In genomic region chr1:184739070-184739469, GRCh38 we compare ENCODE assay signal across 21 cellular contexts. TPM values are rescaled to one million over a fixed set of nuclear protein-coding genes. Genes with fewer than 3 reads are reported as not detected.
DNase-seq lines count a peak whose midpoint lies in the region; ATAC-seq and FAIRE-seq lines count a peak whose summit lies in the region.
"Had no signal": no experiment of that assay in that cellular context is flagged by ENCODE, and none has a peak within 500 bp of the region (broad histone marks: within the 10 kb centered on the region; RNA-seq: fewer than 3 reads in every experiment).

No MANE protein-coding gene starts in this region.

- no peaks in the 10 kb centered on the region for H3K27me3 ChIP-seq in small intestine (ENCODE audit: control insufficient read depth in 2 of 2, insufficient read depth in 2 of 2, low read length in 2 of 2)
- H3K27me3 ChIP-seq: BLaER1 treated with 17β-estradiol and CSF1 and Interleukin-3, amounts not matched to agents 10 nM and 100 nM had no signal

- H3K4me3 ChIP-seq in small intestine (ENCODE audit: low read depth in 1 of 2, low read length in 2 of 2), result no peak overlapping the region
- H3K4me3 ChIP-seq: BLaER1 treated with 17β-estradiol and CSF1 and Interleukin-3, amounts not matched to agents 10 nM and 100 nM had no signal

- no peak for DNase-seq in frontal cortex (ENCODE audit: low spot score in 2 of 2)
- DNase-seq in small intestine, result no peak
- DNase-seq in NOMO-1 treated with dmso at 0.1 percent for 144 hours (lab: John Stamatoyannopoulos, UW; ENCODE audit: unreplicated experiment), result no peak
- DNase-seq in OCI-M2 (lab: John Stamatoyannopoulos, UW; ENCODE audit: unreplicated experiment), result no peak
- DNase-seq: 8988T; CD8-positive, alpha-beta T cell; DMS 273 treated with DMSO at 0.1 percent for 48 hours; DMS53; DND-41; EL; GOT3; H7; HFFc6 had no signal

- ATAC-seq in GM19397 (IDR thresholded peaks at IDR 0.05; ENCODE audit: unreplicated experiment), result no peak
- ATAC-seq: CD8-positive, alpha-beta T cell; HCT116; HepG2 had no signal

- no peak overlapping the region for H3K27ac ChIP-seq in small intestine (ENCODE audit: low read depth in 1 of 2, low read length in 1 of 2)
- H3K27ac ChIP-seq: BLaER1 treated with 17β-estradiol and CSF1 and Interleukin-3, amounts not matched to agents 10 nM and 100 nM had no signal

- FAIRE-seq in G401.6 (lab: Jason Lieb, UNC), result peak; percentile 99
- FAIRE-seq in TTC549 (lab: Jason Lieb, UNC), result peak; percentile 100
- peak; percentile 99 for FAIRE-seq in frontal cortex (lab: Jason Lieb, UNC)
- FAIRE-seq in small intestine (lab: Jason Lieb, UNC), result peak; percentile 96
- FAIRE-seq: GM12891, GM19239, HepG2 had no signal

- H3K36me3 ChIP-seq in small intestine (ENCODE audit: control insufficient read depth in 2 of 2, insufficient read depth in 2 of 2, low read length in 2 of 2), result peaks cover 0 to 8% of the 10 kb centered on the region in 2 donors

- no peaks in the 10 kb centered on the region for H3K9me3 ChIP-seq in small intestine (ENCODE audit: control insufficient read depth, low read depth)
- H3K9me3 ChIP-seq: BLaER1 treated with 17β-estradiol and CSF1 and Interleukin-3, amounts not matched to agents 10 nM and 100 nM had no signal

- 97 to 100% (median 100%) methylated on average over 1 of the region's 1 CpG for WGBS in small intestine, 3 donors

- no peaks in the 10 kb centered on the region for H3K4me1 ChIP-seq in small intestine (ENCODE audit: control insufficient read depth in 2 of 2, insufficient read depth in 1 of 2, low read depth in 1 of 2, low read length in 1 of 2)

RNA-seq across cellular contexts. Expression of gene EDEM3, which starts 15.6 kb away (rescaled TPM):
- total RNA-seq in frontal cortex, result 93.3 TPM
- 10 to 100 TPM in 2 of 3 donors, 1 to 10 TPM in 1; 9.7 to 16.8 (median 10.7) TPM for polyA plus RNA-seq in small intestine
